17 cellular contexts compared by ENCODE assay signal in genomic region chr7:47505317-47506007, GRCh38.
DNase-seq lines count a peak whose midpoint lies in the region; ATAC-seq and TF ChIP-seq lines count a peak whose summit lies in the region.
"Had no signal": no experiment of that assay in that cellular context is flagged by ENCODE, and none has a peak within 500 bp of the region (broad histone marks: within the 10 kb centered on the region; RNA-seq: fewer than 3 reads in every experiment).

No MANE protein-coding gene starts in this region.

- H3K27me3 Mint-ChIP-seq in progenitor cell of endocrine pancreas = no peaks in the 10 kb centered on the region

- H3K36me3 Mint-ChIP-seq in progenitor cell of endocrine pancreas (ENCODE audit: insufficient read depth) = peaks cover 16% of the 10 kb centered on the region

- DNase-seq in Panc1 (ENCODE audit: low read depth, low spot score) = no peak
- DNase-seq in hepatocyte (ENCODE audit: low spot score) = no peak
- DNase-seq in osteoblast (ENCODE audit: insufficient read length, low spot score, missing footprints) = peak; percentile 9
- no peak for DNase-seq in ecto neural progenitor cell (ENCODE audit: low spot score)
- DNase-seq in progenitor cell of endocrine pancreas (ENCODE audit: low spot score, unreplicated experiment) = no peak
- DNase-seq in COR-L47 (lab: John Stamatoyannopoulos, UW) = no peak
- DNase-seq in NCI-H2227 (lab: John Stamatoyannopoulos, UW; ENCODE audit: unreplicated experiment) = no peak
- DNase-seq: 8988T, Calu3, NCI-H1092 treated with DMSO at 0.1 percent for 48 hours, NCI-H1694 treated with DMSO at 0.1 percent for 48 hours, NCI-H446, PC-3 had no signal

- H3K36me3 ChIP-seq in BLaER1 = peaks cover 45% of the 10 kb centered on the region
- peaks cover 34% of the 10 kb centered on the region for H3K36me3 ChIP-seq in Panc1 (ENCODE audit: control insufficient read depth, insufficient read depth, low read length)
- no peaks in the 10 kb centered on the region for H3K36me3 ChIP-seq in hepatocyte (replicated peaks; ENCODE audit: insufficient read depth, low read depth)
- peaks cover 26% of the 10 kb centered on the region for H3K36me3 ChIP-seq in osteoblast (ENCODE audit: insufficient read depth, low read length)

- H3K9me3 ChIP-seq in BLaER1 (peaks cover 13% of the 10 kb centered on the region), Panc1 (ENCODE audit: control insufficient read depth, insufficient read depth, low read depth, low read length) (no peaks in the 10 kb centered on the region), hepatocyte (ENCODE audit: low read depth) (no peaks in the 10 kb centered on the region), osteoblast (ENCODE audit: low read depth, low read length) (no peaks in the 10 kb centered on the region)
- H3K9me3 ChIP-seq: HAP-1 had no signal

- in situ Hi-C loops in Panc1 (cut with HindIII; ENCODE audit: low pct_unique_long_range_greater_than_20kb, low sequenced_read_pairs) = no loop called here

- WGBS in hepatocyte (ENCODE audit: low lambda C conversion rate, missing lambda C conversion rate) = 79% methylated on average over 12 of the region's 12 CpGs

- H3K4me3 Mint-ChIP-seq in progenitor cell of endocrine pancreas (ENCODE audit: low read depth) = no peak overlapping the region

- H3K27ac ChIP-seq in BLaER1 (0 out of 2 replicates have a peak overlapping the region, but pooled peaks have one; percentile 8), Panc1 (ENCODE audit: low read length) (peak overlapping the region; percentile 91), hepatocyte (peak overlapping the region; percentile 64), osteoblast (ENCODE audit: low read depth, low read length) (no peak overlapping the region)
- H3K27ac ChIP-seq: SK-N-MC had no signal

- H3K4me1 ChIP-seq in BLaER1 (peaks cover 51% of the 10 kb centered on the region), Panc1 (ENCODE audit: control insufficient read depth, insufficient read depth, low read length) (peaks cover 98% of the 10 kb centered on the region), hepatocyte (ENCODE audit: insufficient read depth) (peaks cover 66% of the 10 kb centered on the region), osteoblast (ENCODE audit: insufficient read depth, low read length) (peaks cover 62% of the 10 kb centered on the region)
- H3K4me1 ChIP-seq: HAP-1 had no signal

- no peak overlapping the region for H3K27ac Mint-ChIP-seq in progenitor cell of endocrine pancreas

- CTCF ChIA-PET in Panc1 (lab: Charles Lee) = no interaction called here

- H4K20me1 ChIP-seq in BLaER1 (0 out of 2 replicates have a peak, but pooled peaks cover 9% of the 10 kb centered on the region), hepatocyte (ENCODE audit: insufficient read depth, poor library complexity, severe bottlenecking) (peaks cover 14% of the 10 kb centered on the region), osteoblast (ENCODE audit: insufficient read depth, low read length) (peaks cover 21% of the 10 kb centered on the region)

- H3K9me3 Mint-ChIP-seq in progenitor cell of endocrine pancreas (ENCODE audit: low read depth) = no peaks in the 10 kb centered on the region

- POLR2A ChIA-PET in Panc1 (lab: Charles Lee) = no interaction called here

- H3K79me2 ChIP-seq in hepatocyte (peaks cover 99% of the 10 kb centered on the region), osteoblast (ENCODE audit: insufficient read depth, low read length) (peaks cover 43% of the 10 kb centered on the region)

- H3K4me2 ChIP-seq in BLaER1 = no peak overlapping the region
- no peak overlapping the region for H3K4me2 ChIP-seq in hepatocyte
- H3K4me2 ChIP-seq in osteoblast (ENCODE audit: insufficient read depth, low read length) = no peak overlapping the region

- no peaks in the 10 kb centered on the region for H3K27me3 ChIP-seq in BLaER1
- H3K27me3 ChIP-seq in Panc1 (ENCODE audit: control insufficient read depth, insufficient read depth, low read length) = no peaks in the 10 kb centered on the region
- no peaks in the 10 kb centered on the region for H3K27me3 ChIP-seq in hepatocyte
- H3K27me3 ChIP-seq in osteoblast (ENCODE audit: insufficient read depth, low read length) = no peaks in the 10 kb centered on the region
- H3K27me3 ChIP-seq: BLaER1 treated with 17β-estradiol and CSF1 and Interleukin-3, amounts not matched to agents 10 nM and 100 nM had no signal

- H3K9me2 ChIP-seq in hepatocyte (replicated peaks; ENCODE audit: insufficient read depth) = no peaks in the 10 kb centered on the region

- H3K4me3 ChIP-seq in BLaER1 (no peak overlapping the region), Panc1 (ENCODE audit: low read depth in 2 of 2, low read length in 2 of 2) (no peak overlapping the region), hepatocyte (no peak overlapping the region), osteoblast (ENCODE audit: insufficient read depth, low read length) (no peak overlapping the region)
- H3K4me3 ChIP-seq: BLaER1 treated with 17β-estradiol and CSF1 and Interleukin-3, amounts not matched to agents 10 nM and 100 nM; HAP-1; SK-N-MC had no signal

- TF ChIP-seq CTCF in Panc1 (IDR thresholded peaks at IDR 0.05) = no peak
- TF ChIP-seq CTCF in hepatocyte (IDR thresholded peaks at IDR 0.05; ENCODE audit: poor library complexity) = no peak
- no peak for TF ChIP-seq CTCF in osteoblast (IDR thresholded peaks at IDR 0.05; ENCODE audit: extremely low read depth, low read depth, low read length)
- no peak for TF ChIP-seq CTCF in progenitor cell of endocrine pancreas (IDR thresholded peaks at IDR 0.05; ENCODE audit: unreplicated experiment)

- no peak for ATAC-seq in Panc1
- ATAC-seq: PC-3 had no signal

- BruUV-seq in Panc1 (replicated peaks; lab: Mats Ljungman, UMichigan) = TSS peak; percentile 0

- H3K4me1 Mint-ChIP-seq in progenitor cell of endocrine pancreas (ENCODE audit: low read depth) = peaks cover 29% of the 10 kb centered on the region

- H2AFZ ChIP-seq in hepatocyte (no peak overlapping the region), osteoblast (ENCODE audit: low read length) (no peak overlapping the region)

- no peak overlapping the region for H3K9ac ChIP-seq in BLaER1

- intact Hi-C loops in Panc1 (cut with micrococcal nuclease; ENCODE audit: unreplicated experiment) = no loop called here
